ENCODE assay signal across 13 cellular contexts in genomic region chrX:66015906-66016689, GRCh38. TPM values are rescaled to one million over a fixed set of nuclear protein-coding genes. Genes with fewer than 3 reads are reported as not detected.
DNase-seq lines count a peak whose midpoint lies in the region; ATAC-seq, FAIRE-seq and TF ChIP-seq lines count a peak whose summit lies in the region.
"Had no signal": no experiment of that assay in that cellular context is flagged by ENCODE, and none has a peak within 500 bp of the region (broad histone marks: within the 10 kb centered on the region; RNA-seq: fewer than 3 reads in every experiment).

No MANE protein-coding gene starts in this region.

- H3K36me3 ChIP-seq in BLaER1 (no peaks in the 10 kb centered on the region), hepatocyte (replicated peaks; ENCODE audit: insufficient read depth, low read depth) (no peaks in the 10 kb centered on the region)
- H3K36me3 ChIP-seq: MG63, neural progenitor cell had no signal

- H3K9ac ChIP-seq in BLaER1, result no peak overlapping the region; the same call in 1 of the 2 replicates
- H3K9ac ChIP-seq: GM23248, neural progenitor cell had no signal

- in situ Hi-C loops in ACHN (cut with HindIII; ENCODE audit: low pct_ligation_motif_present, low pct_unique_long_range_greater_than_20kb, low sequenced_read_pairs), result no loop called here

- ATAC-seq in GM18870 (IDR thresholded peaks at IDR 0.05; ENCODE audit: unreplicated experiment) (peak; percentile 32), HG03354 (IDR thresholded peaks at IDR 0.05; ENCODE audit: poor library complexity, severe bottlenecking, unreplicated experiment) (peak; percentile 33)

- peaks cover 26% of the 10 kb centered on the region for H3K27me3 ChIP-seq in BLaER1
- H3K27me3 ChIP-seq in hepatocyte, result no peaks in the 10 kb centered on the region
- H3K27me3 ChIP-seq: MG63, neural progenitor cell had no signal

- no peak for TF ChIP-seq CTCF in hepatocyte (IDR thresholded peaks at IDR 0.05; ENCODE audit: poor library complexity)

- H3K4me2 ChIP-seq in BLaER1 (peak overlapping the region; percentile 85), hepatocyte (no peak overlapping the region)
- H3K4me2 ChIP-seq: neural progenitor cell had no signal

- H3K27ac ChIP-seq in BLaER1 (peak overlapping the region; percentile 87), hepatocyte (no peak overlapping the region)
- H3K27ac ChIP-seq: GM23248, neural progenitor cell had no signal

- WGBS in hepatocyte (ENCODE audit: low lambda C conversion rate, missing lambda C conversion rate), result 10% methylated on average over 1 of the region's 1 CpG

- H3K9me3 ChIP-seq in BLaER1 (no peaks in the 10 kb centered on the region), hepatocyte (ENCODE audit: low read depth) (no peaks in the 10 kb centered on the region)
- H3K9me3 ChIP-seq: MG63 had no signal

- DNase-seq in RPMI8226, result no peak
- DNase-seq in T1000 (lab: John Stamatoyannopoulos, UW), result no peak
- no peak for DNase-seq in ACHN
- no peak for DNase-seq in hepatocyte (ENCODE audit: low spot score)
- DNase-seq: COR-L47, GM23248, MG63 had no signal

- peak; percentile 49 for FAIRE-seq in colon (lab: Jason Lieb, UNC)

- H3K79me2 ChIP-seq in hepatocyte, result no peaks in the 10 kb centered on the region

- H3K9me2 ChIP-seq in hepatocyte (replicated peaks; ENCODE audit: insufficient read depth), result no peaks in the 10 kb centered on the region

- peaks cover 83% of the 10 kb centered on the region for H3K4me1 ChIP-seq in BLaER1
- peaks cover 3% of the 10 kb centered on the region for H3K4me1 ChIP-seq in hepatocyte (ENCODE audit: insufficient read depth)
- H3K4me1 ChIP-seq: neural progenitor cell had no signal

- no peaks in the 10 kb centered on the region for H4K20me1 ChIP-seq in BLaER1
- H4K20me1 ChIP-seq in hepatocyte (ENCODE audit: insufficient read depth, poor library complexity, severe bottlenecking), result no peaks in the 10 kb centered on the region

- no peak overlapping the region for H3K4me3 ChIP-seq in BLaER1
- no peak overlapping the region for H3K4me3 ChIP-seq in hepatocyte
- H3K4me3 ChIP-seq: GM23248, MG63, neural progenitor cell had no signal

- no peak overlapping the region for H2AFZ ChIP-seq in hepatocyte
- H2AFZ ChIP-seq: GM23248, neural progenitor cell had no signal

RNA-seq across cellular contexts. Expression of gene VSIG4, which starts 23.8 kb away (rescaled TPM):
- 5.3 and 8.8 TPM in 2 replicates for total RNA-seq in hepatocyte
- polyA plus RNA-seq in hepatocyte, result 3.2 and 5.6 TPM in 2 replicates
- total RNA-seq: GM23248, SK-MEL-5 had no signal
- polyA plus RNA-seq: GM23248 had no signal
